In the genomic region with DNA sequence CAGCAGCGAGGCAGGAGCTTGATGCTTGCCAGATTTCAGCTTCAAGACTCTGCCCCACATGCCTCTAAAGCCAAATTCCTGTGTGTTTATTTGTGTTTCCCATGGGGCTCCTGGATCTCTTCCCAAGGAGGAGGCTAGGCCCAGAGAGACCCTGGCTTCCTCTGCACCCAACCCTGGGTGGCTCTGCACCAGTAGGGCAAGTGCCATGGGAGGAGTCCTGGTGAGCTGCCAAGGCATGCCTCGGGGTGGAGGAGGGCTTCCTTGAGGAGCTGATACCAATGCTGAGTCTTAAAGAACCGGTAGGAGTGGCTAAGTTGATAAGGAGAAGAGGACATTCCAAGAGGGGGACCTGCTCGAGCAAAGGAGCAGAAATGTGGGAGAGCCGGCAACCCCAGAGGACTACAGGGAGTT, we compare ENCODE assay signal across 15 cellular contexts. TPM values are rescaled to one million over a fixed set of nuclear protein-coding genes. Genes with fewer than 3 reads are reported as not detected.
DNase-seq lines count a peak whose midpoint lies in the region; ATAC-seq, FAIRE-seq and TF ChIP-seq lines count a peak whose summit lies in the region.
"Had no signal": no experiment of that assay in that cellular context is flagged by ENCODE, and none has a peak within 500 bp of the region (broad histone marks: within the 10 kb centered on the region; RNA-seq: fewer than 3 reads in every experiment).

No MANE protein-coding gene starts in this region.

- no peak overlapping the region for H3K9ac ChIP-seq in astrocyte (ENCODE audit: low read length)

- peaks cover 4% of the 10 kb centered on the region for H3K4me1 Mint-ChIP-seq in astrocyte (ENCODE audit: low read depth, unreplicated experiment)
- peaks cover 14% of the 10 kb centered on the region for H3K4me1 Mint-ChIP-seq in mesothelial cell of epicardium

- TF ChIP-seq CTCF in astrocyte (IDR thresholded peaks at IDR 0.05; ENCODE audit: insufficient read depth, low read depth, low read length) (no peak), mesothelial cell of epicardium (IDR thresholded peaks at IDR 0.05; ENCODE audit: unreplicated experiment) (no peak)

- H3K4me2 ChIP-seq in astrocyte (ENCODE audit: low read length): no peak overlapping the region
- H3K4me2 ChIP-seq: hepatocyte had no signal

- H3K36me3 Mint-ChIP-seq in astrocyte (ENCODE audit: low read depth, unreplicated experiment) (no peaks in the 10 kb centered on the region), mesothelial cell of epicardium (no peaks in the 10 kb centered on the region)
- H3K36me3 Mint-ChIP-seq: T-cell had no signal

- peaks cover 64% of the 10 kb centered on the region for H3K27me3 Mint-ChIP-seq in astrocyte (ENCODE audit: low read depth, unreplicated experiment)
- peaks cover 54% of the 10 kb centered on the region for H3K27me3 Mint-ChIP-seq in mesothelial cell of epicardium (ENCODE audit: low read depth)

- H3K4me1 ChIP-seq in astrocyte (ENCODE audit: insufficient read depth, low read length): peaks cover 21% of the 10 kb centered on the region

- H3K9me3 Mint-ChIP-seq in astrocyte (ENCODE audit: unreplicated experiment): no peaks in the 10 kb centered on the region
- H3K9me3 Mint-ChIP-seq in mesothelial cell of epicardium: no peaks in the 10 kb centered on the region
- H3K9me3 Mint-ChIP-seq: T-cell had no signal

- H4K20me1 ChIP-seq in astrocyte (ENCODE audit: insufficient read depth, low read length): no peaks in the 10 kb centered on the region

- no peak overlapping the region for H2AFZ ChIP-seq in astrocyte (ENCODE audit: low read depth, low read length)
- H2AFZ ChIP-seq: hepatocyte had no signal

- H3K79me2 ChIP-seq in astrocyte (ENCODE audit: insufficient read depth, low read length): no peaks in the 10 kb centered on the region
- H3K79me2 ChIP-seq: hepatocyte had no signal

- no peak for ATAC-seq in HG03097 (IDR thresholded peaks at IDR 0.05; ENCODE audit: low FRiP score, unreplicated experiment)
- ATAC-seq: activated CD8-positive, alpha-beta T cell treated with anti-CD3 and anti-CD28 coated beads, Interleukin-2, amount 10 ng/mL, durations not matched to agents 7 days and 5 days; T-cell had no signal

- H3K27me3 ChIP-seq in astrocyte (ENCODE audit: insufficient read depth, low read length): peaks cover 25% of the 10 kb centered on the region

- H3K27ac ChIP-seq in astrocyte (ENCODE audit: low read depth, low read length): no peak overlapping the region
- H3K27ac ChIP-seq: hepatocyte had no signal

- H3K4me3 ChIP-seq in astrocyte (ENCODE audit: insufficient read depth, low read depth, low read length): no peak overlapping the region
- H3K4me3 ChIP-seq: hepatocyte had no signal

- no peak for FAIRE-seq in astrocyte (lab: Jason Lieb, UNC)

- H3K36me3 ChIP-seq in astrocyte (ENCODE audit: insufficient read depth, low read length): no peaks in the 10 kb centered on the region

- DNase-seq in AG08395 (ENCODE audit: low spot score) (peak; percentile 28), HT-29 (ENCODE audit: low spot score) (peak; percentile 87), astrocyte (ENCODE audit: low read depth) (peak; percentile 37), mesothelial cell of epicardium (ENCODE audit: low spot score in 2 of 2, unreplicated experiment in 2 of 2) (no peak), SHP77 treated with DMSO at 0.1 percent for 48 hours (lab: John Stamatoyannopoulos, UW) (no peak), AML-193 (lab: John Stamatoyannopoulos, UW) (no peak)
- DNase-seq in stimulated activated CD4-positive, alpha-beta T cell treated with anti-CD3 and anti-CD28 coated beads, Interleukin-4, amount 100 ng/mL, for 4 hours: no peak
- DNase-seq: activated CD8-positive, alpha-beta T cell treated with anti-CD3 and anti-CD28 coated beads, Interleukin-2, amount 10 ng/mL, durations not matched to agents 7 days and 5 days; effector CD8-positive, alpha-beta T cell; MM.1S; NCI-H82; T-cell had no signal

- H3K27ac Mint-ChIP-seq in astrocyte (ENCODE audit: unreplicated experiment) (no peak overlapping the region), mesothelial cell of epicardium (peak overlapping the region; percentile 5)
- H3K27ac Mint-ChIP-seq: activated CD8-positive, alpha-beta T cell treated with anti-CD3 and anti-CD28 coated beads, Interleukin-2, amount 10 ng/mL, durations not matched to agents 7 days and 5 days; T-cell had no signal

- no peaks in the 10 kb centered on the region for H3K9me3 ChIP-seq in astrocyte (ENCODE audit: insufficient read depth, low read depth, low read length)

- H3K4me3 Mint-ChIP-seq in astrocyte (ENCODE audit: unreplicated experiment) (no peak overlapping the region), mesothelial cell of epicardium (no peak overlapping the region)
- H3K4me3 Mint-ChIP-seq: activated CD8-positive, alpha-beta T cell treated with anti-CD3 and anti-CD28 coated beads, Interleukin-2, amount 10 ng/mL, durations not matched to agents 7 days and 5 days; T-cell had no signal

RNA-seq across cellular contexts. Expression of a gene that starts 6.8 kb away (rescaled TPM):
- total RNA-seq in HT-29 (2014; rRNA removed; shearing (Covaris generic)): not detected in 2 replicates
- total RNA-seq in astrocyte (not detected in 2 replicates), mesothelial cell of epicardium (not detected in 3 replicates)
- total RNA-seq: activated CD8-positive, alpha-beta T cell treated with anti-CD3 and anti-CD28 coated beads, Interleukin-2, amount 10 ng/mL, durations not matched to agents 7 days and 5 days; hepatocyte; renal cortical epithelial cell had no signal

RNA-seq across cellular contexts. Expression of a gene that starts 11.8 kb away (rescaled TPM):
- total RNA-seq in HT-29 (2014; rRNA removed; shearing (Covaris generic)): not detected in 2 replicates
- total RNA-seq in astrocyte (not detected in 2 replicates), mesothelial cell of epicardium (not detected in 3 replicates)
- total RNA-seq: activated CD8-positive, alpha-beta T cell treated with anti-CD3 and anti-CD28 coated beads, Interleukin-2, amount 10 ng/mL, durations not matched to agents 7 days and 5 days; hepatocyte; renal cortical epithelial cell; T-cell had no signal

RNA-seq across cellular contexts. Expression of a gene that starts 59.9 kb away (rescaled TPM):
- total RNA-seq in HT-29 (2014; rRNA removed; shearing (Covaris generic)): 566 and 576 TPM in 2 replicates
- total RNA-seq in astrocyte: 121 and 143 TPM in 2 replicates
- 261 to 276 TPM (median 265 TPM) in 3 replicates for total RNA-seq in mesothelial cell of epicardium

Comparison
In these comparisons a context has a peak if more than half of its experiments do, and no peak if none do; other contexts are left out.
1. DNase-seq: peak in AG08395 (single experiment), HT-29 (single experiment) and astrocyte (single experiment); none in mesothelial cell of epicardium (0 of 2), SHP77 treated with DMSO at 0.1 percent for 48 hours (single experiment), AML-193 (0 of 2) and stimulated activated CD4-positive, alpha-beta T cell treated with anti-CD3 and anti-CD28 coated beads, Interleukin-4, amount 100 ng/mL, for 4 hours (0 of 2).